ENCODE assay signal across 34 cellular contexts in genomic region chr2:114286438-114286837, GRCh38.
"Had no signal": no experiment of that assay in that cellular context is flagged by ENCODE, and none has a peak within 500 bp of the region (broad histone marks: within the 10 kb centered on the region; RNA-seq: fewer than 3 reads in every experiment).

No MANE protein-coding gene starts in this region.

- H3K4me3 ChIP-seq: MG63 had no signal

- DNase-seq: Karpas-422, Kasumi-1, MG63, MM.1S, MV-4-11, NCI-H1048, NCI-H1092, NCI-H1092 treated with DMSO at 0.1 percent for 48 hours, NCI-H1105, NCI-H1105 treated with DMSO at 0.1 percent for 48 hours, NCI-H1417, NCI-H1417 treated with DMSO at 0.1 percent for 48 hours, NCI-H1436, NCI-H1436 treated with DMSO at 0.1 percent for 48 hours, NCI-H146, NCI-H1694, NCI-H1694 treated with DMSO at 0.1 percent for 48 hours, NCI-H187, NCI-H187 treated with DMSO at 0.1 percent for 48 hours, NCI-H1930, NCI-H2029, NCI-H2029 treated with DMSO at 0.1 percent for 48 hours, NCI-H2081, NCI-H2081 treated with DMSO at 0.1 percent for 48 hours, NCI-H2107, NCI-H2171, NCI-H2171 treated with DMSO at 0.1 percent for 48 hours, NCI-H2227 treated with DMSO at 0.1 percent for 48 hours, NCI-H226, NCI-H345, NCI-H446, NCI-H446 treated with DMSO at 0.1 percent for 48 hours, NCI-H510A, NCI-H510A treated with DMSO at 0.1 percent for 48 hours had no signal

- H3K36me3 ChIP-seq: MG63 had no signal
